10 cellular contexts compared by ENCODE assay signal in genomic region chr7:2518101-2518500, GRCh38. TPM values are rescaled to one million over a fixed set of nuclear protein-coding genes. Genes with fewer than 3 reads are reported as not detected.
A peak's percentile ranks its signal among the peaks of the same experiment; 100 is the strongest.
DNase-seq lines count a peak whose midpoint lies in the region; ATAC-seq and TF ChIP-seq lines count a peak whose summit lies in the region.
"Had no signal": no experiment of that assay in that cellular context is flagged by ENCODE, and none has a peak within 500 bp of the region (broad histone marks: within the 10 kb centered on the region; RNA-seq: fewer than 3 reads in every experiment).

No MANE protein-coding gene starts in this region.

- H3K79me2 ChIP-seq in smooth muscle cell (ENCODE audit: low read depth), result peaks cover 30% of the 10 kb centered on the region

- H3K4me3 ChIP-seq in smooth muscle cell (no peak overlapping the region), esophagus squamous epithelium (no peak overlapping the region)
- H3K4me3 ChIP-seq: GM12878 had no signal

- peak overlapping the region; percentile 93 for H3K27ac ChIP-seq in smooth muscle cell (ENCODE audit: low read depth)
- no peak overlapping the region for H3K27ac ChIP-seq in esophagus squamous epithelium

- H3K36me3 ChIP-seq in smooth muscle cell (ENCODE audit: low read depth) (no peaks in the 10 kb centered on the region), esophagus squamous epithelium (no peaks in the 10 kb centered on the region)

- peaks cover 7% of the 10 kb centered on the region for H3K27me3 Mint-ChIP-seq in activated CD4-positive, alpha-beta T cell treated with anti-CD3 and anti-CD28 coated beads, Interleukin-2, amount 10 ng/mL, durations not matched to agents 24 days and 14 days
- peaks cover 8% of the 10 kb centered on the region for H3K27me3 Mint-ChIP-seq in dendritic cell treated with granulocyte-macrophage colony-stimulating factor and Interleukin-4, amounts not matched to agents 40 ng/mL and 50 ng/mL, for 4 days

- H3K4me1 Mint-ChIP-seq in activated CD4-positive, alpha-beta T cell treated with anti-CD3 and anti-CD28 coated beads, Interleukin-2, amount 10 ng/mL, durations not matched to agents 24 days and 14 days, result peaks cover 35% of the 10 kb centered on the region
- H3K4me1 Mint-ChIP-seq in dendritic cell treated with granulocyte-macrophage colony-stimulating factor and Interleukin-4, amounts not matched to agents 40 ng/mL and 50 ng/mL, for 4 days (ENCODE audit: low read depth), result peaks cover 47% of the 10 kb centered on the region

- H4K20me1 ChIP-seq in smooth muscle cell (ENCODE audit: low read depth), result peaks cover 31% of the 10 kb centered on the region

- intact Hi-C loops in activated CD4-positive, alpha-beta T cell treated with anti-CD3 and anti-CD28 coated beads, Interleukin-2, amount 10 ng/mL, durations not matched to agents 24 days and 14 days (cut with micrococcal nuclease), result loop anchor here (5.0 kb wide), 1 partner anchor 166 kb away; the partner anchor contains the start of gene EIF3B
- intact Hi-C loops in dendritic cell treated with granulocyte-macrophage colony-stimulating factor and Interleukin-4, amounts not matched to agents 40 ng/mL and 50 ng/mL, for 4 days (cut with micrococcal nuclease), result loop anchor here (5.0 kb wide), 1 partner anchor 41 kb away; the partner anchor contains the start of gene GRIFIN
- intact Hi-C loops in esophagus squamous epithelium (cut with DNase I), result no loop called here

- no peak overlapping the region for H2AFZ ChIP-seq in smooth muscle cell (ENCODE audit: low read depth)

- 33% methylated on average over 8 of the region's 8 CpGs for WGBS in smooth muscle cell (ENCODE audit: low lambda C conversion rate)
- WGBS in esophagus squamous epithelium, 2 donors, result 70 to 72% methylated on average over 2 to 8 of the region's 8 CpGs

- ATAC-seq in GM19351 (IDR thresholded peaks at IDR 0.05; ENCODE audit: unreplicated experiment), result no peak
- ATAC-seq: GM12878 had no signal

- H3K4me3 Mint-ChIP-seq in activated CD4-positive, alpha-beta T cell treated with anti-CD3 and anti-CD28 coated beads, Interleukin-2, amount 10 ng/mL, durations not matched to agents 24 days and 14 days, result peak overlapping the region; percentile 31
- peak overlapping the region; percentile 18 for H3K4me3 Mint-ChIP-seq in dendritic cell treated with granulocyte-macrophage colony-stimulating factor and Interleukin-4, amounts not matched to agents 40 ng/mL and 50 ng/mL, for 4 days

- no peaks in the 10 kb centered on the region for H3K9me3 Mint-ChIP-seq in activated CD4-positive, alpha-beta T cell treated with anti-CD3 and anti-CD28 coated beads, Interleukin-2, amount 10 ng/mL, durations not matched to agents 24 days and 14 days
- no peaks in the 10 kb centered on the region for H3K9me3 Mint-ChIP-seq in dendritic cell treated with granulocyte-macrophage colony-stimulating factor and Interleukin-4, amounts not matched to agents 40 ng/mL and 50 ng/mL, for 4 days

- no peak for TF ChIP-seq POLR2A in esophagus squamous epithelium (IDR thresholded peaks at IDR 0.05)
- no peak for TF ChIP-seq POLR2A in erythroblast (IDR thresholded peaks at IDR 0.05; ENCODE audit: low read length)

- no peak for TF ChIP-seq CTCF in smooth muscle cell (IDR thresholded peaks at IDR 0.05; ENCODE audit: borderline replicate concordance, insufficient read depth, poor library complexity, severe bottlenecking)
- no peak for TF ChIP-seq CTCF in esophagus squamous epithelium (IDR thresholded peaks at IDR 0.05)

- H3F3A ChIP-seq in smooth muscle cell (ENCODE audit: low read depth), result peaks cover 30% of the 10 kb centered on the region

- H3K9me3 ChIP-seq in smooth muscle cell (replicated peaks; ENCODE audit: low read depth), result no peaks in the 10 kb centered on the region
- H3K9me3 ChIP-seq in esophagus squamous epithelium, result no peaks in the 10 kb centered on the region

- peak overlapping the region; percentile 37 for H3K27ac Mint-ChIP-seq in activated CD4-positive, alpha-beta T cell treated with anti-CD3 and anti-CD28 coated beads, Interleukin-2, amount 10 ng/mL, durations not matched to agents 24 days and 14 days
- peak overlapping the region; percentile 48 for H3K27ac Mint-ChIP-seq in dendritic cell treated with granulocyte-macrophage colony-stimulating factor and Interleukin-4, amounts not matched to agents 40 ng/mL and 50 ng/mL, for 4 days

- DNase-seq in activated CD4-positive, alpha-beta T cell treated with anti-CD3 and anti-CD28 coated beads, Interleukin-2, amount 10 ng/mL, durations not matched to agents 24 days and 14 days, result no peak
- DNase-seq in activated CD4-positive, alpha-beta T cell treated with anti-CD3 and anti-CD28 coated beads for 4 hours, result no peak
- DNase-seq in NCI-H524 (lab: John Stamatoyannopoulos, UW) (peak; percentile 88 to 90), smooth muscle cell (lab: John Stamatoyannopoulos, UW; ENCODE audit: unreplicated experiment) (no peak), esophagus squamous epithelium (lab: John Stamatoyannopoulos, UW) (no peak), erythroblast (lab: John Stamatoyannopoulos, UW) (no peak)

- H3K4me2 ChIP-seq in smooth muscle cell, result peak overlapping the region; percentile 94

- no peaks in the 10 kb centered on the region for H3K27me3 ChIP-seq in smooth muscle cell (ENCODE audit: low read depth)
- H3K27me3 ChIP-seq in esophagus squamous epithelium, result peaks cover 0 to 78% (median 5%) of the 10 kb centered on the region in 4 donors

- peaks cover 42% of the 10 kb centered on the region for H3K4me1 ChIP-seq in smooth muscle cell (ENCODE audit: low read depth)
- H3K4me1 ChIP-seq in esophagus squamous epithelium, result peaks cover 24 to 50% (median 30%) of the 10 kb centered on the region in 3 donors

- peaks cover 11% of the 10 kb centered on the region for H3K36me3 Mint-ChIP-seq in activated CD4-positive, alpha-beta T cell treated with anti-CD3 and anti-CD28 coated beads, Interleukin-2, amount 10 ng/mL, durations not matched to agents 24 days and 14 days (ENCODE audit: low read depth)
- peaks cover 26% of the 10 kb centered on the region for H3K36me3 Mint-ChIP-seq in dendritic cell treated with granulocyte-macrophage colony-stimulating factor and Interleukin-4, amounts not matched to agents 40 ng/mL and 50 ng/mL, for 4 days (ENCODE audit: low read depth)

- H3K9ac ChIP-seq in smooth muscle cell (ENCODE audit: low read depth), result peak overlapping the region; percentile 68

RNA-seq across cellular contexts. Expression of gene LFNG, which starts 1.5 kb away (rescaled TPM):
- 33.9 and 34.2 TPM in 2 replicates for total RNA-seq in activated CD4-positive, alpha-beta T cell treated with anti-CD3 and anti-CD28 coated beads, Interleukin-2, amount 10 ng/mL, durations not matched to agents 24 days and 14 days
- total RNA-seq in smooth muscle cell, result 9.8 and 19.5 TPM in 2 replicates
- 6.0 and 7.9 TPM in 2 replicates for polyA plus RNA-seq in smooth muscle cell
- total RNA-seq in esophagus squamous epithelium, result 10 to 100 TPM in 3 of 4 donors, 1 to 10 TPM in 1; 6.1 to 17.2 (median 11.9) TPM

RNA-seq across cellular contexts. Expression of gene BRAT1, which starts 37.2 kb away (rescaled TPM):
- 39.5 and 40.9 TPM in 2 replicates for total RNA-seq in activated CD4-positive, alpha-beta T cell treated with anti-CD3 and anti-CD28 coated beads, Interleukin-2, amount 10 ng/mL, durations not matched to agents 24 days and 14 days
- total RNA-seq in smooth muscle cell, result 11.2 and 16.8 TPM in 2 replicates
- polyA plus RNA-seq in smooth muscle cell, result 32.4 and 43.6 TPM in 2 replicates
- total RNA-seq in esophagus squamous epithelium, result 10 to 100 TPM; 15.5 to 28.3 (median 22.8) TPM

RNA-seq across cellular contexts. Expression of gene IQCE, which starts 40.7 kb away (rescaled TPM):
- 11.7 and 12.3 TPM in 2 replicates for total RNA-seq in activated CD4-positive, alpha-beta T cell treated with anti-CD3 and anti-CD28 coated beads, Interleukin-2, amount 10 ng/mL, durations not matched to agents 24 days and 14 days
- total RNA-seq in smooth muscle cell, result 12.7 and 15.0 TPM in 2 replicates
- polyA plus RNA-seq in smooth muscle cell, result 5.8 and 16.3 TPM in 2 replicates
- total RNA-seq in esophagus squamous epithelium, result 10 to 100 TPM in 1 of 4 donors, 1 to 10 TPM in 3; 4.5 to 10.6 (median 6.3) TPM

RNA-seq across cellular contexts. Expression of gene GRIFIN, which starts 41.9 kb away (rescaled TPM):
- not detected in 2 replicates for total RNA-seq in activated CD4-positive, alpha-beta T cell treated with anti-CD3 and anti-CD28 coated beads, Interleukin-2, amount 10 ng/mL, durations not matched to agents 24 days and 14 days
- total RNA-seq in smooth muscle cell (not detected in 2 replicates), esophagus squamous epithelium (not detected)
- polyA plus RNA-seq in smooth muscle cell, result not detected in 2 replicates
- total RNA-seq: GM12878, myocyte had no signal
- polyA plus RNA-seq: GM12878 had no signal

Comparison
In these comparisons a context has a peak if more than half of its experiments do, and no peak if none do; other contexts are left out.
1. DNase-seq: peak in NCI-H524 (2 of 2); none in activated CD4-positive, alpha-beta T cell treated with anti-CD3 and anti-CD28 coated beads, Interleukin-2, amount 10 ng/mL, durations not matched to agents 24 days and 14 days (single experiment), activated CD4-positive, alpha-beta T cell treated with anti-CD3 and anti-CD28 coated beads for 4 hours (0 of 2), smooth muscle cell (single experiment), esophagus squamous epithelium (single experiment) and erythroblast (0 of 2).